ENCODE assay signal across 8 cellular contexts in the genomic region with DNA sequence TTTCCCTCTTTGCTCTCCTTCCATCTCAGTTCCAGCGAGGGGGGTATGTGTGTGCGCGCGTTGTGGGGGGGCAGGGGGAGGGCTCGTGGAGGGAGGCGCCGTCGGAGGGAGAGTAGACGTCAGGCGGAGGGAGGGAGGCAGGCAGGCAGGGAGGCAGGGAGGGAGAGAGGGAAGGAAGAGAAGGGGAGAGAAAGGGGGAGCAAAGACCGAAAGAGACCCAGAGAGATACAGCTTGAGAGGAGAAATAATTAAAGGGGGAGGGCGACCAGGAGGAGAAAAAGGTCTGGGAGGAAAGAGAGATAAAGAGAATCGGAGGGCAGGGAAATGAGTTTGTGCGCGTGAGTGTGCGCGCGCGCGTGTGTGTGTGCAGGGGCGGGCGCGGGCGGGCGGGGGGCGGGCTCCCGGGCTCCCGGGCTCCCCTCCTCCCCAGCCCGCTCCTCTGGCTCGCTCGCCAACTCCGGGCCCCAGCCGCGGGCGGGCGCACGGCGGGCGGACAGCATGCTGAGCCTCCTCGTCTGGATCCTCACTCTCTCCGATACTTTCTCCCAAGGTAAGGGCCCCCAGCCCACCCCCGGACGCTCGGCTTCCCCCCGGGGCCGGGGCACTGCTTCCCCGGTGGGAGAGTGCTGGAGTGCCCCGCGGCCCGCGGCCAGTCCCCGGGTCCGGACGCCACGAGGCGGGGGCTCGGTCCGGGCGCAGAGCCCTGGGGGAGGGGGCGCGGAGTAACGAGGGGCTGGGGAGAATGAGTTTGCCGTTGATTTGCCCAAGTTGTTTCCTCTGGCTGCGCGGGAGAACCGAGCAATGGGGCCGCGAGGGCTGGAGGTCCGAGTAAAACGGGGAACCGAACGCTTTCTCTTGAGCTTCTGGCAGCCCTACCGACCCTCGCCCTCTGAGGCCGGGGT. TPM values are rescaled to one million over a fixed set of nuclear protein-coding genes. Genes with fewer than 3 reads are reported as not detected.
A peak's percentile ranks its signal among the peaks of the same experiment; 100 is the strongest.
DNase-seq lines count a peak whose midpoint lies in the region; ATAC-seq, FAIRE-seq and TF ChIP-seq lines count a peak whose summit lies in the region.

A gene (plus strand): TSS at position 467 of the 902 bp plus-strand sequence. CDS start 32 bp downstream, at position 499.

- H3K23ac ChIP-seq in H1 (ENCODE audit: insufficient read length), result no peak within 1 kb of the TSS

- TF ChIP-seq CTCF in H1 (IDR thresholded peaks at IDR 0.05; ENCODE audit: control extremely low read depth in 1 of 3, insufficient read depth in 1 of 3, low read depth in 1 of 3, low read length in 3 of 3) (no peak), lung (IDR thresholded peaks at IDR 0.05; ENCODE audit: control extremely low read depth, extremely low read depth) (no peak), thyroid gland (IDR thresholded peaks at IDR 0.05) (no peak)

- H2AK5ac ChIP-seq in H1 (ENCODE audit: low read depth, low read length), result peak within 1 kb of the TSS; percentile 91; the same call in 1 of the 2 replicates

- H3K9me3 Mint-ChIP-seq in T-helper 2 cell treated with Interferon-gamma antibody and Interleukin-4, amounts not matched to agents 5 μg/mL and 100 μg/mL, for 36 hours, result no peaks in the 10 kb centered on the region

- peak within 1 kb of the TSS; percentile 66 for H3K56ac ChIP-seq in H1 (replicated peaks; ENCODE audit: insufficient read length, low read depth, low read length)

- H3K27me3 ChIP-seq in H1 (replicated peaks in 1 of 4; ENCODE audit: control insufficient read depth in 3 of 4, extremely low read depth in 1 of 4, insufficient read depth in 3 of 4, low read length in 3 of 4) (peaks cover 0 to 5% (median 0%) of the 10 kb centered on the region in 4 experiments; a peak in 3 of 7 replicates), lung (ENCODE audit: control insufficient read depth, insufficient read depth) (no peaks in the 10 kb centered on the region), thyroid gland (no peaks in the 10 kb centered on the region)

- peak within 1 kb of the TSS; percentile 64; the same call in 1 of the 2 replicates for H2BK12ac ChIP-seq in H1 (ENCODE audit: low read depth, low read length)

- WGBS in H1 (ENCODE audit: extremely low coverage in 1 of 2, insufficient coverage in 1 of 2, insufficient read length in 1 of 2, insufficient replicate concordance in 2 of 2, low coverage in 1 of 2, low lambda C conversion rate in 2 of 2, missing lambda C conversion rate in 1 of 2), 2 experiments, result 0% methylated on average over 11 of the region's 75 CpGs; no CpG with 5 or more reads in 1 of the 2 experiments
- 1 to 2% methylated on average over 44 to 75 of the region's 75 CpGs for WGBS in lung, 2 donors
- WGBS in thyroid gland, 2 donors, result 0% methylated on average over 40 to 52 of the region's 75 CpGs

- no peak for TF ChIP-seq EP300 in H1 (IDR thresholded peaks at IDR 0.05; ENCODE audit: borderline replicate concordance in 1 of 2, low read depth in 2 of 2, low read length in 2 of 2)

- no peak within 1 kb of the TSS for H2BK120ac ChIP-seq in H1 (replicated peaks; ENCODE audit: low read depth, low read length)

- no peaks in the 10 kb centered on the region for H3K9me3 ChIP-seq in H1 (ENCODE audit: insufficient read depth in 2 of 2, low read depth in 1 of 2, low read length in 1 of 2)
- no peaks in the 10 kb centered on the region for H3K9me3 ChIP-seq in lung (ENCODE audit: control insufficient read depth in 2 of 2, insufficient read depth in 1 of 2, low read length in 1 of 2)
- no peaks in the 10 kb centered on the region for H3K9me3 ChIP-seq in thyroid gland

- H3K79me2 ChIP-seq in H1 (ENCODE audit: control insufficient read depth in 1 of 2, insufficient read depth in 2 of 2, low read length in 2 of 2), result peaks cover 11 to 47% of the 10 kb centered on the region in 2 experiments; a peak in 3 of 4 replicates

- CTCF ChIA-PET in H1 (lab: Charles Lee; ENCODE audit: partially characterized antibody), result interaction anchor here (0.9 to 53.4 kb wide), 11 partner anchors 22 to 506 kb away, joined by 3 to 2918 read pairs (median 75); a partner anchor contains a TSS

- H3K4me1 ChIP-seq in H1 (replicated peaks in 1 of 4; ENCODE audit: control insufficient read depth in 3 of 4, insufficient read depth in 4 of 4, low read length in 3 of 4), result peaks cover 16 to 32% (median 22%) of the 10 kb centered on the region in 4 experiments
- H3K4me1 ChIP-seq in lung (ENCODE audit: control insufficient read depth in 2 of 2, insufficient read depth in 2 of 2, low read length in 2 of 2), result peaks cover 0 to 8% of the 10 kb centered on the region in 2 donors
- peaks cover 15 to 33% of the 10 kb centered on the region in 2 donors for H3K4me1 ChIP-seq in thyroid gland

- peak; percentile 14 to 38; a peak in 2 of 3 replicates for TF ChIP-seq POLR2A in H1 (IDR thresholded peaks at IDR 0.05; ENCODE audit: control extremely low read depth in 1 of 2, low read depth in 2 of 2, low read length in 2 of 2)
- TF ChIP-seq POLR2A in thyroid gland (IDR thresholded peaks at IDR 0.05), result peak in 1 of 2 donors; percentile 59

- peak within 1 kb of the TSS; percentile 32 for H4K5ac ChIP-seq in H1 (ENCODE audit: insufficient read length, low read depth, low read length)

- POLR2A ChIA-PET in H1 (lab: Charles Lee; ENCODE audit: partially characterized antibody), result interaction anchor here (0.6 to 7.8 kb wide), 19 partner anchors 9 to 128 kb away, joined by 3 to 94 read pairs (median 5); no protein-coding TSS in a partner anchor

- peak; percentile 41 for ATAC-seq in lung (ENCODE audit: insufficient read depth, low FRiP score)
- ATAC-seq in GM19035 (IDR thresholded peaks at IDR 0.05; ENCODE audit: unreplicated experiment), result no peak
- ATAC-seq in HG03520 (IDR thresholded peaks at IDR 0.05; ENCODE audit: unreplicated experiment), result no peak

- H2BK5ac ChIP-seq in H1 (ENCODE audit: low read depth, low read length), result peak within 1 kb of the TSS; percentile 67; the same call in 1 of the 2 replicates

- peak within 1 kb of the TSS; percentile 71 to 99 (median 92) for H3K4me3 ChIP-seq in H1 (ENCODE audit: extremely low read depth in 1 of 4, insufficient read depth in 2 of 4, low read depth in 3 of 4, low read length in 4 of 4)
- peak within 1 kb of the TSS; percentile 57 for H3K4me3 ChIP-seq in lung
- H3K4me3 ChIP-seq in thyroid gland (replicated peaks in 1 of 3), result peak within 1 kb of the TSS; percentile 66 to 91 (median 86)

- DNase-seq in T-helper 2 cell treated with Interferon-gamma antibody and Interleukin-4, amounts not matched to agents 5 μg/mL and 100 μg/mL, for 36 hours (ENCODE audit: low spot score), result no peak
- DNase-seq in T-helper 2 cell (no peak), H1 (ENCODE audit: low read depth in 1 of 2, low spot score in 2 of 2) (no peak), lung (ENCODE audit: low spot score) (no peak), thyroid gland (peak; percentile 64 to 70)

- peak within 1 kb of the TSS; percentile 44 to 82 (median 73) for H3K9ac ChIP-seq in H1 (replicated peaks in 1 of 4; ENCODE audit: extremely low read depth in 1 of 4, low read depth in 3 of 4, low read length in 3 of 4)

- peaks cover 11% of the 10 kb centered on the region; the same call in 1 of the 2 replicates for H3K79me1 ChIP-seq in H1 (ENCODE audit: low read depth, low read length)

- peak within 1 kb of the TSS; percentile 85 to 91 for H3K4me2 ChIP-seq in H1 (ENCODE audit: insufficient read depth in 1 of 2, low read depth in 2 of 2, low read length in 2 of 2)

- peak within 1 kb of the TSS; percentile 89 for H3K18ac ChIP-seq in H1 (ENCODE audit: extremely low read depth, low read length)

- H3K4me3 Mint-ChIP-seq in T-helper 2 cell treated with Interferon-gamma antibody and Interleukin-4, amounts not matched to agents 5 μg/mL and 100 μg/mL, for 36 hours, result peak within 1 kb of the TSS; percentile 31

- no peaks in the 10 kb centered on the region for H3K36me3 Mint-ChIP-seq in T-helper 2 cell treated with Interferon-gamma antibody and Interleukin-4, amounts not matched to agents 5 μg/mL and 100 μg/mL, for 36 hours (ENCODE audit: low read depth)

- peak within 1 kb of the TSS; percentile 68 for H4K8ac ChIP-seq in H1 (ENCODE audit: extremely low read depth, insufficient read depth, low read length)

- intact Hi-C loops in thyroid gland (cut with DNase I), result loop anchor here (5.0 kb wide), 2 partner anchors 39 to 124 kb away; no protein-coding TSS in a partner anchor

- no peak for TF ChIP-seq RAD21 in H1 (IDR thresholded peaks at IDR 0.05 in 1 of 2, conservative IDR thresholded peaks at IDR 0.05 in 1 of 2; ENCODE audit: low read depth in 2 of 2, low read length in 2 of 2)

- peaks cover 48% of the 10 kb centered on the region for H3K27me3 Mint-ChIP-seq in T-helper 2 cell treated with Interferon-gamma antibody and Interleukin-4, amounts not matched to agents 5 μg/mL and 100 μg/mL, for 36 hours (ENCODE audit: low read depth)

- peak within 1 kb of the TSS; percentile 100 for H2BK15ac ChIP-seq in H1 (ENCODE audit: low read length)

- no peak for FAIRE-seq in H1 (lab: Jason Lieb, UNC)

- H3K27ac ChIP-seq in H1 (ENCODE audit: low read depth, low read length) (peak within 1 kb of the TSS; percentile 23; the same call in 1 of the 2 replicates), lung (ENCODE audit: low read depth in 1 of 2, low read length in 1 of 2) (peak within 1 kb of the TSS; percentile 54 to 69), thyroid gland (peak within 1 kb of the TSS; percentile 74 to 89 (median 82))

- H2AFZ ChIP-seq in H1 (ENCODE audit: low read length), result no peak within 1 kb of the TSS

- peak within 1 kb of the TSS; percentile 27 for H3K14ac ChIP-seq in H1 (ENCODE audit: insufficient read length)

- H3K36me3 ChIP-seq in H1 (ENCODE audit: control insufficient read depth in 2 of 4, insufficient read depth in 4 of 4, low read length in 3 of 4) (no peaks in the 10 kb centered on the region; a peak in 1 of 8 replicates), lung (ENCODE audit: control insufficient read depth in 2 of 2, insufficient read depth in 2 of 2, low read length in 2 of 2) (no peaks in the 10 kb centered on the region), thyroid gland (no peaks in the 10 kb centered on the region)

- peak within 1 kb of the TSS; percentile 69 for H4K91ac ChIP-seq in H1 (replicated peaks; ENCODE audit: insufficient read length, low read length)

- peaks cover 3% of the 10 kb centered on the region for H3K4me1 Mint-ChIP-seq in T-helper 2 cell treated with Interferon-gamma antibody and Interleukin-4, amounts not matched to agents 5 μg/mL and 100 μg/mL, for 36 hours (ENCODE audit: low read depth)

- no peak within 1 kb of the TSS for H3K27ac Mint-ChIP-seq in T-helper 2 cell treated with Interferon-gamma antibody and Interleukin-4, amounts not matched to agents 5 μg/mL and 100 μg/mL, for 36 hours

- H4K20me1 ChIP-seq in H1 (replicated peaks in 1 of 2; ENCODE audit: control insufficient read depth in 1 of 2, insufficient read depth in 2 of 2, low read length in 2 of 2), result no peaks in the 10 kb centered on the region

- H3K4ac ChIP-seq in H1 (replicated peaks; ENCODE audit: insufficient read length, low read depth, low read length), result peak within 1 kb of the TSS; percentile 40

- H3K23me2 ChIP-seq in H1 (ENCODE audit: low read depth, low read length), result peaks cover 8% of the 10 kb centered on the region

- H2BK20ac ChIP-seq in H1 (ENCODE audit: low read length), result peak within 1 kb of the TSS; percentile 55; the same call in 1 of the 2 replicates

RNA-seq across cellular contexts. Expression of the gene that starts here (rescaled TPM):
- polyA plus RNA-seq in PFSK-1 (2012; ENCODE audit: insufficient read length, low read depth), result 22.7 TPM
- 39.0 and 41.8 TPM in 2 replicates for total RNA-seq in H1 (2021; fragmentation: NEBNext Ultra II Directional; extraction: Animal tissue kit (Norgen Biotek cat#: 25700))
- polyA plus RNA-seq in H1 (2011; rRNA removed) (14.2 and 22.9 TPM in 2 replicates), lung (10 to 100 TPM in 1 of 2 donors, 1 to 10 TPM in 1; 7.5 to 19.2 TPM)
- polyA plus RNA-seq in H1 (2011; cell fraction: cytosol; rRNA removed), result 12.9 TPM
- 36.8 TPM for polyA plus RNA-seq in H1 (2011; cell fraction: nucleus; rRNA removed)
- 19.9 to 26.0 TPM (median 24.2 TPM) in 4 replicates for polyA plus RNA-seq in H1 (2012, experiment 1 of 2)
- 13.6 TPM for polyA plus RNA-seq in H1 (2012, experiment 2 of 2)
- polyA plus RNA-seq in H1 (2013, experiment 1 of 2), result 25.7 TPM
- polyA plus RNA-seq in H1 (2013, experiment 2 of 2), result 28.4 TPM
- polyA minus RNA-seq in H1 (2011; rRNA and poly(A)+ RNA removed), result 27.1 and 34.3 TPM in 2 replicates
- 19.2 TPM for polyA minus RNA-seq in H1 (2011; cell fraction: cytosol; rRNA and poly(A)+ RNA removed)
- polyA minus RNA-seq in H1 (2011; cell fraction: nucleus; rRNA and poly(A)+ RNA removed), result 21.7 TPM
- total RNA-seq in lung (10 to 100 TPM; 33.9 to 41.8 TPM), thyroid gland (10 to 100 TPM; 22.7 to 27.5 (median 24.1) TPM)

Comparison
In these comparisons a context has a peak if more than half of its experiments do, and no peak if none do; other contexts are left out.
1. DNase-seq: peak in thyroid gland (2 of 2); none in T-helper 2 cell treated with Interferon-gamma antibody and Interleukin-4, amounts not matched to agents 5 μg/mL and 100 μg/mL, for 36 hours (single experiment), T-helper 2 cell (0 of 5), H1 (0 of 2) and lung (single experiment).
2. H3K27ac ChIP-seq: peak in every context shown above with its lines; median percentile 82 in thyroid gland; 62 in lung; 23 in H1.
3. Peak in every context shown above with its lines, with median percentiles within 50 percentile points of each other: H3K4me3 ChIP-seq.